Comparison of ENCODE assay signal across 12 cellular contexts in the genomic region with DNA sequence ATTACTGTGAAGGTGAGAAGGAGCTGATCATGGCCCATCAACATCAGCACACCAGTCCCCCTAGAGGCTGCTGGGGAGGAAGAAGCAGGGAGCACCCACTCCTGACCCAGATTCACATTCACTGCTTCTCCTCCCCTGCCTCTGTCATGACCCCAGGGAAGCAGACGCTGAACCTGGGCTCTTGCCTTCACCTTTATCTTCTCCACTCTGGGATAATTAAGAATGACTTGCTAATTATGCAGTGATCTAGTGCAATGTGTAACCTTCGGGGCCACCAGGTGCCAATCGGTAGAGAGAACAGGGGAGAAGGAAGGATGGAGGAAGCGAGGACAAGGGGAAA. TPM values are rescaled to one million over a fixed set of nuclear protein-coding genes. Genes with fewer than 3 reads are reported as not detected.
DNase-seq lines count a peak whose midpoint lies in the region; ATAC-seq, FAIRE-seq and TF ChIP-seq lines count a peak whose summit lies in the region.
"Had no signal": no experiment of that assay in that cellular context is flagged by ENCODE, and none has a peak within 500 bp of the region (broad histone marks: within the 10 kb centered on the region; RNA-seq: fewer than 3 reads in every experiment).

No MANE protein-coding gene starts in this region.

- H4K8ac ChIP-seq in H1 (ENCODE audit: extremely low read depth, insufficient read depth, low read length): no peak overlapping the region

- no peak overlapping the region for H2AK5ac ChIP-seq in H1 (ENCODE audit: low read depth, low read length)

- H2BK5ac ChIP-seq in H1 (ENCODE audit: low read depth, low read length): no peak overlapping the region; the same call in 1 of the 2 replicates

- no peak for TF ChIP-seq RAD21 in H1 (IDR thresholded peaks at IDR 0.05 in 1 of 2, conservative IDR thresholded peaks at IDR 0.05 in 1 of 2; ENCODE audit: low read depth in 2 of 2, low read length in 2 of 2)

- no peaks in the 10 kb centered on the region for H3K9me3 Mint-ChIP-seq in activated T-cell treated with anti-CD3 and anti-CD28 coated beads, Interleukin-2, amount 50 U/mL, for 72 hours
- no peaks in the 10 kb centered on the region for H3K9me3 Mint-ChIP-seq in stimulated activated effector memory CD8-positive, alpha-beta T cell treated with anti-CD3 and anti-CD28 coated beads, Interleukin-12 subunit alpha, Interleukin-12 subunit beta, amount 100 ng/mL, for 72 hours

- no peak overlapping the region for H3K9ac ChIP-seq in H1 (replicated peaks in 1 of 4; ENCODE audit: extremely low read depth in 1 of 4, low read depth in 3 of 4, low read length in 3 of 4)

- no peak overlapping the region for H4K91ac ChIP-seq in H1 (replicated peaks; ENCODE audit: insufficient read length, low read length)

- no peak for DNase-seq in activated T-cell treated with anti-CD3 and anti-CD28 coated beads, Interleukin-2, amount 50 U/mL, for 72 hours
- DNase-seq in activated T-cell treated with anti-CD3 and anti-CD28 coated beads, Interleukin-2, amount 50 U/mL, for 1 hour: no peak
- DNase-seq in H1 (ENCODE audit: low read depth in 1 of 2, low spot score in 2 of 2) (peak in 1 of 2 experiments; percentile 44), DMS53 treated with DMSO at 0.1 percent for 48 hours (lab: John Stamatoyannopoulos, UW; ENCODE audit: unreplicated experiment) (no peak)
- DNase-seq in stimulated activated effector memory CD8-positive, alpha-beta T cell treated with anti-CD3 and anti-CD28 coated beads, Interleukin-12 subunit alpha, Interleukin-12 subunit beta, amount 100 ng/mL, for 72 hours (ENCODE audit: low spot score in 2 of 2): peak in 1 of 2 donors; percentile 64
- no peak for DNase-seq in stimulated activated CD8-positive, alpha-beta memory T cell treated with anti-CD3 and anti-CD28 coated beads, Interleukin-4, amount 100 ng/mL, for 48 hours
- DNase-seq: NCI-H1105 treated with DMSO at 0.1 percent for 48 hours, NCI-H748 treated with DMSO at 0.1 percent for 48 hours had no signal

- no peak overlapping the region for H3K23ac ChIP-seq in H1 (ENCODE audit: insufficient read length)

- peak overlapping the region; percentile 1 for H3K27ac Mint-ChIP-seq in activated T-cell treated with anti-CD3 and anti-CD28 coated beads, Interleukin-2, amount 50 U/mL, for 72 hours
- peak overlapping the region; percentile 9 for H3K27ac Mint-ChIP-seq in stimulated activated effector memory CD8-positive, alpha-beta T cell treated with anti-CD3 and anti-CD28 coated beads, Interleukin-12 subunit alpha, Interleukin-12 subunit beta, amount 100 ng/mL, for 72 hours
- H3K27ac Mint-ChIP-seq: activated naive CD8-positive, alpha-beta T cell had no signal

- H3K23me2 ChIP-seq in H1 (ENCODE audit: low read depth, low read length): no peaks in the 10 kb centered on the region

- H3K4me3 Mint-ChIP-seq in activated T-cell treated with anti-CD3 and anti-CD28 coated beads, Interleukin-2, amount 50 U/mL, for 72 hours: no peak overlapping the region
- no peak overlapping the region for H3K4me3 Mint-ChIP-seq in stimulated activated effector memory CD8-positive, alpha-beta T cell treated with anti-CD3 and anti-CD28 coated beads, Interleukin-12 subunit alpha, Interleukin-12 subunit beta, amount 100 ng/mL, for 72 hours
- H3K4me3 Mint-ChIP-seq: activated naive CD8-positive, alpha-beta T cell had no signal

- H3K36me3 Mint-ChIP-seq in activated T-cell treated with anti-CD3 and anti-CD28 coated beads, Interleukin-2, amount 50 U/mL, for 72 hours (ENCODE audit: insufficient read depth in 2 of 2): no peaks in the 10 kb centered on the region
- H3K36me3 Mint-ChIP-seq in stimulated activated effector memory CD8-positive, alpha-beta T cell treated with anti-CD3 and anti-CD28 coated beads, Interleukin-12 subunit alpha, Interleukin-12 subunit beta, amount 100 ng/mL, for 72 hours: peaks cover 12% of the 10 kb centered on the region
- H3K36me3 Mint-ChIP-seq: activated naive CD8-positive, alpha-beta T cell had no signal

- no peak overlapping the region for H3K4ac ChIP-seq in H1 (replicated peaks; ENCODE audit: insufficient read length, low read depth, low read length)

- POLR2A ChIA-PET in H1 (lab: Charles Lee; ENCODE audit: partially characterized antibody): no interaction called here

- H2BK20ac ChIP-seq in H1 (ENCODE audit: low read length): no peak overlapping the region

- CTCF ChIA-PET in H1 (lab: Charles Lee; ENCODE audit: partially characterized antibody): no interaction called here

- TF ChIP-seq EP300 in H1 (IDR thresholded peaks at IDR 0.05; ENCODE audit: borderline replicate concordance in 1 of 2, low read depth in 2 of 2, low read length in 2 of 2): no peak

- H3K79me1 ChIP-seq in H1 (ENCODE audit: low read depth, low read length): peaks cover 12% of the 10 kb centered on the region; the same call in 1 of the 2 replicates

- ATAC-seq in activated T-cell treated with anti-CD3 and anti-CD28 coated beads, Interleukin-2, amount 50 U/mL, for 72 hours (replicated peaks in 1 of 2): no peak
- ATAC-seq in HG03095 (IDR thresholded peaks at IDR 0.05; ENCODE audit: unreplicated experiment): peak; percentile 24
- peak; percentile 61 for ATAC-seq in stimulated activated effector memory CD8-positive, alpha-beta T cell treated with anti-CD3 and anti-CD28 coated beads, Interleukin-12 subunit alpha, Interleukin-12 subunit beta, amount 100 ng/mL, for 72 hours
- ATAC-seq in GM18873 (IDR thresholded peaks at IDR 0.05; ENCODE audit: low FRiP score, unreplicated experiment): no peak

- H2BK15ac ChIP-seq in H1 (ENCODE audit: low read length): no peak overlapping the region

- H2AFZ ChIP-seq in H1 (ENCODE audit: low read length): no peak overlapping the region

- peaks cover 14% of the 10 kb centered on the region for H3K4me1 Mint-ChIP-seq in activated T-cell treated with anti-CD3 and anti-CD28 coated beads, Interleukin-2, amount 50 U/mL, for 72 hours (ENCODE audit: low read depth)
- H3K4me1 Mint-ChIP-seq in stimulated activated effector memory CD8-positive, alpha-beta T cell treated with anti-CD3 and anti-CD28 coated beads, Interleukin-12 subunit alpha, Interleukin-12 subunit beta, amount 100 ng/mL, for 72 hours: peaks cover 19% of the 10 kb centered on the region

- no peak overlapping the region for H4K5ac ChIP-seq in H1 (ENCODE audit: insufficient read length, low read depth, low read length)

- 78% methylated on average over 4 of the region's 4 CpGs; no CpG with 5 or more reads in 1 of the 2 experiments for WGBS in H1 (ENCODE audit: extremely low coverage in 1 of 2, insufficient coverage in 1 of 2, insufficient read length in 1 of 2, insufficient replicate concordance in 2 of 2, low coverage in 1 of 2, low lambda C conversion rate in 2 of 2, missing lambda C conversion rate in 1 of 2), 2 experiments

- H3K14ac ChIP-seq in H1 (ENCODE audit: insufficient read length): no peak overlapping the region

- no peak for FAIRE-seq in H1 (lab: Jason Lieb, UNC)

- H3K36me3 ChIP-seq in H1 (ENCODE audit: control insufficient read depth in 2 of 4, insufficient read depth in 4 of 4, low read length in 3 of 4): peaks cover 2 to 11% (median 9%) of the 10 kb centered on the region in 4 experiments; a peak in 5 of 8 replicates

- no peak overlapping the region for H3K4me2 ChIP-seq in H1 (ENCODE audit: insufficient read depth in 1 of 2, low read depth in 2 of 2, low read length in 2 of 2)

- peak in 2 of 3 experiments; percentile 26 to 43; a peak in 2 of 4 replicates for TF ChIP-seq CTCF in H1 (IDR thresholded peaks at IDR 0.05; ENCODE audit: control extremely low read depth in 1 of 3, insufficient read depth in 1 of 3, low read depth in 1 of 3, low read length in 3 of 3)

- H3K9me3 ChIP-seq in H1 (ENCODE audit: insufficient read depth in 2 of 2, low read depth in 1 of 2, low read length in 1 of 2): no peaks in the 10 kb centered on the region

- TF ChIP-seq POLR2A in H1 (IDR thresholded peaks at IDR 0.05; ENCODE audit: control extremely low read depth in 1 of 2, low read depth in 2 of 2, low read length in 2 of 2): no peak

- H2BK12ac ChIP-seq in H1 (ENCODE audit: low read depth, low read length): no peak overlapping the region

- H2BK120ac ChIP-seq in H1 (replicated peaks; ENCODE audit: low read depth, low read length): no peak overlapping the region

- H3K79me2 ChIP-seq in H1 (ENCODE audit: control insufficient read depth in 1 of 2, insufficient read depth in 2 of 2, low read length in 2 of 2): no peaks in the 10 kb centered on the region

- peaks cover 7% of the 10 kb centered on the region in 2 experiments for H4K20me1 ChIP-seq in H1 (replicated peaks in 1 of 2; ENCODE audit: control insufficient read depth in 1 of 2, insufficient read depth in 2 of 2, low read length in 2 of 2)

- H3K56ac ChIP-seq in H1 (replicated peaks; ENCODE audit: insufficient read length, low read depth, low read length): no peak overlapping the region

- no peaks in the 10 kb centered on the region for H3K4me1 ChIP-seq in H1 (replicated peaks in 1 of 4; ENCODE audit: control insufficient read depth in 3 of 4, insufficient read depth in 4 of 4, low read length in 3 of 4)

- H3K27me3 Mint-ChIP-seq in activated T-cell treated with anti-CD3 and anti-CD28 coated beads, Interleukin-2, amount 50 U/mL, for 72 hours (ENCODE audit: low read depth): no peaks in the 10 kb centered on the region
- H3K27me3 Mint-ChIP-seq: activated naive CD8-positive, alpha-beta T cell had no signal

- H3K4me3 ChIP-seq in H1 (ENCODE audit: extremely low read depth in 1 of 4, insufficient read depth in 2 of 4, low read depth in 3 of 4, low read length in 4 of 4): no peak overlapping the region
- H3K4me3 ChIP-seq: SK-N-MC had no signal

- H3K27me3 ChIP-seq in H1 (replicated peaks in 1 of 4; ENCODE audit: control insufficient read depth in 3 of 4, extremely low read depth in 1 of 4, insufficient read depth in 3 of 4, low read length in 3 of 4): no peaks in the 10 kb centered on the region

- H3K18ac ChIP-seq in H1 (ENCODE audit: extremely low read depth, low read length): no peak overlapping the region

- no peak overlapping the region for H3K27ac ChIP-seq in H1 (ENCODE audit: low read depth, low read length)
- H3K27ac ChIP-seq: SK-N-MC had no signal

RNA-seq across cellular contexts. Expression of gene IQSEC3, which starts 44.4 kb away (rescaled TPM):
- 1 to 10 TPM in 1 of 2 donors, under 1 TPM in 1; 0.10 to 3.8 TPM for total RNA-seq in activated T-cell treated with anti-CD3 and anti-CD28 coated beads, Interleukin-2, amount 50 U/mL, for 72 hours
- 3.1 and 3.6 TPM in 2 replicates for total RNA-seq in H1 (2021; fragmentation: NEBNext Ultra II Directional; extraction: Animal tissue kit (Norgen Biotek cat#: 25700))
- polyA plus RNA-seq in H1 (2011; rRNA removed): 1.2 and 2.2 TPM in 2 replicates
- 2.0 TPM for polyA plus RNA-seq in H1 (2011; cell fraction: cytosol; rRNA removed)
- 6.2 TPM for polyA plus RNA-seq in H1 (2011; cell fraction: nucleus; rRNA removed)
- 1.1 to 3.1 TPM (median 2.0 TPM) in 4 replicates for polyA plus RNA-seq in H1 (2012, experiment 1 of 2)
- 5.0 TPM for polyA plus RNA-seq in H1 (2012, experiment 2 of 2)
- 2.8 TPM for polyA plus RNA-seq in H1 (2013, experiment 1 of 2)
- polyA plus RNA-seq in H1 (2013, experiment 2 of 2): 2.0 TPM
- 1.9 and 3.2 TPM in 2 replicates for polyA minus RNA-seq in H1 (2011; rRNA and poly(A)+ RNA removed)
- 1.9 TPM for polyA minus RNA-seq in H1 (2011; cell fraction: cytosol; rRNA and poly(A)+ RNA removed)
- 4.0 TPM for polyA minus RNA-seq in H1 (2011; cell fraction: nucleus; rRNA and poly(A)+ RNA removed)

Comparison
In these comparisons a context has a peak if more than half of its experiments do, and no peak if none do; other contexts are left out.
1. ATAC-seq: peak in HG03095 (single experiment) and stimulated activated effector memory CD8-positive, alpha-beta T cell treated with anti-CD3 and anti-CD28 coated beads, Interleukin-12 subunit alpha, Interleukin-12 subunit beta, amount 100 ng/mL, for 72 hours (single experiment); none in activated T-cell treated with anti-CD3 and anti-CD28 coated beads, Interleukin-2, amount 50 U/mL, for 72 hours (0 of 2) and GM18873 (single experiment).